In genomic region chr17:2401426-2402221, GRCh38 we compare ENCODE assay signal across 8 cellular contexts. TPM values are rescaled to one million over a fixed set of nuclear protein-coding genes. Genes with fewer than 3 reads are reported as not detected.
DNase-seq lines count a peak whose midpoint lies in the region; ATAC-seq and TF ChIP-seq lines count a peak whose summit lies in the region.

No MANE protein-coding gene starts in this region.

- H4K20me1 ChIP-seq in IMR-90 (ENCODE audit: insufficient read depth, low read length) (peaks cover 16% of the 10 kb centered on the region), OCI-LY7 (ENCODE audit: insufficient read depth, low read length) (no peaks in the 10 kb centered on the region)

- peak overlapping the region; percentile 93 for H3K27ac ChIP-seq in IMR-90 (ENCODE audit: insufficient read depth, low read length)
- H3K27ac ChIP-seq in OCI-LY7 (ENCODE audit: low read depth, low read length, poor library complexity, severe bottlenecking): peak overlapping the region; percentile 82

- peak overlapping the region; percentile 83 for H3K4me3 ChIP-seq in IMR-90 (ENCODE audit: insufficient read depth, low read depth, low read length)
- H3K4me3 ChIP-seq in OCI-LY7 (ENCODE audit: low read depth, low read length, poor library complexity, severe bottlenecking): peak overlapping the region; percentile 81
- H3K4me3 ChIP-seq in epithelial cell of esophagus (ENCODE audit: low read length): peak overlapping the region; percentile 75

- CTCF ChIA-PET in IMR-90 (lab: Yijun Ruan, JAX) (interaction anchor here (1.2 to 1.3 kb wide), 2 partner anchors 14 to 19 kb away, joined by 4 to 7 read pairs; no protein-coding TSS in a partner anchor), OCI-LY7 (lab: Charles Lee; ENCODE audit: unreplicated experiment) (interaction anchor here (0.6 kb wide), 4 partner anchors 214 to 1256 kb away, joined by 3 to 6 read pairs (median 4); no protein-coding TSS in a partner anchor)

- H3K9ac ChIP-seq in IMR-90 (ENCODE audit: low read depth, low read length): peak overlapping the region; percentile 81

- H2AFZ ChIP-seq in IMR-90 (replicated peaks; ENCODE audit: low read length, poor library complexity) (peak overlapping the region; percentile 97), OCI-LY7 (ENCODE audit: low read length) (peak overlapping the region; percentile 65; the same call in 1 of the 2 replicates)

- in situ Hi-C loops in Caki2 (cut with HindIII; ENCODE audit: low pct_unique_long_range_greater_than_20kb, low sequenced_read_pairs) (no loop called here), IMR-90 (cut with MboI; ENCODE audit: low sequenced_read_pairs) (no loop called here)

- BruUV-seq in IMR-90 (replicated peaks; lab: Mats Ljungman, UMichigan) (no TSS peak), OCI-LY7 (replicated peaks; lab: Mats Ljungman, UMichigan) (no TSS peak)

- no peaks in the 10 kb centered on the region for H3K9me2 ChIP-seq in OCI-LY7 (ENCODE audit: insufficient read depth, low read length)

- WGBS in IMR-90 (ENCODE audit: extremely low coverage in 2 of 2, insufficient read length in 1 of 2), 2 experiments: 1% methylated on average over 23 of the region's 72 CpGs; no CpG with 5 or more reads in 1 of the 2 experiments

- peak overlapping the region; percentile 97 for H4K91ac ChIP-seq in IMR-90 (ENCODE audit: insufficient read depth, low read depth, low read length)

- peak overlapping the region; percentile 97 for H3K4ac ChIP-seq in IMR-90 (ENCODE audit: low read depth, low read length)

- peaks cover 13 to 58% of the 10 kb centered on the region in 2 experiments; a peak in 3 of 4 replicates for H3K79me1 ChIP-seq in IMR-90 (ENCODE audit: low read depth in 1 of 2, low read length in 2 of 2)

- H3K79me2 ChIP-seq in OCI-LY7 (ENCODE audit: insufficient read depth, low read depth, low read length): no peaks in the 10 kb centered on the region

- peak overlapping the region; percentile 94 for H2BK20ac ChIP-seq in IMR-90 (ENCODE audit: low read depth, low read length)

- peak overlapping the region; percentile 94 for H2AK5ac ChIP-seq in IMR-90 (ENCODE audit: low read depth, low read length)

- H3K23ac ChIP-seq in IMR-90 (ENCODE audit: low read depth, low read length): peak overlapping the region; percentile 99

- TF ChIP-seq CTCF in IMR-90 (conservative IDR thresholded peaks at IDR 0.05; ENCODE audit: low read depth, low read length) (no peak), OCI-LY7 (conservative IDR thresholded peaks at IDR 0.05; ENCODE audit: low read length) (no peak), epithelial cell of esophagus (IDR thresholded peaks at IDR 0.05; ENCODE audit: insufficient read depth, low read depth, low read length, missing control alignments) (no peak)

- ATAC-seq in GM21526 (IDR thresholded peaks at IDR 0.05; ENCODE audit: low FRiP score, unreplicated experiment) (peak; percentile 38), IMR-90 (ENCODE audit: low read depth) (peak; percentile 53)

- dilution Hi-C loops in IMR-90 (cut with HindIII; ENCODE audit: low sequenced_read_pairs, unreplicated experiment): no loop called here

- H3K9me3 ChIP-seq in IMR-90 (ENCODE audit: control insufficient read depth, insufficient read depth, low read length) (no peaks in the 10 kb centered on the region), OCI-LY7 (ENCODE audit: low read length) (no peaks in the 10 kb centered on the region)

- peak overlapping the region; percentile 87 for H3K18ac ChIP-seq in IMR-90 (ENCODE audit: low read depth, low read length)

- H3K27me3 ChIP-seq in IMR-90 (ENCODE audit: control insufficient read depth, insufficient read depth, low read length): no peaks in the 10 kb centered on the region

- intact Hi-C loops in IMR-90 (cut with micrococcal nuclease): loop anchor here (1.0 kb wide), 2 partner anchors 9 to 19 kb away; no protein-coding TSS in a partner anchor
- intact Hi-C loops in OCI-LY7 (cut with micrococcal nuclease; ENCODE audit: unreplicated experiment): loop anchor here (1.0 to 5.0 kb wide), 6 partner anchors 9 to 684 kb away; partner anchors contain the start of genes PAFAH1B1, SGSM2 and TSR1

- peak overlapping the region; percentile 80 for H4K5ac ChIP-seq in IMR-90 (ENCODE audit: low read depth, low read length)

- peak overlapping the region; percentile 96 for H3K56ac ChIP-seq in IMR-90 (ENCODE audit: extremely low read depth, insufficient read depth, low read length)

- H3K14ac ChIP-seq in IMR-90 (replicated peaks; ENCODE audit: low read depth, low read length): peak overlapping the region; percentile 98

- H3K36me3 ChIP-seq in IMR-90 (ENCODE audit: control insufficient read depth, insufficient read depth, low read length): no peaks in the 10 kb centered on the region
- no peaks in the 10 kb centered on the region for H3K36me3 ChIP-seq in OCI-LY7 (ENCODE audit: insufficient read depth, low read length)

- DNase-seq in Caki2 (ENCODE audit: low read depth) (peak; percentile 98), IMR-90 (peak; percentile 99), OCI-LY7 (ENCODE audit: low spot score) (peak; percentile 99), activated T-cell treated with anti-CD3 and anti-CD28 coated beads for 48 hours (ENCODE audit: low read depth) (peak; percentile 98), epithelial cell of esophagus (ENCODE audit: low read depth) (peak; percentile 100), middle frontal gyrus (ENCODE audit: extremely low spot score, low spot score) (peak; percentile 98)
- peak; percentile 99 for DNase-seq in stimulated activated CD8-positive, alpha-beta memory T cell treated with anti-CD3 and anti-CD28 coated beads, Interleukin-2, amount 100 ng/mL, for 1 hour (ENCODE audit: low read depth in 2 of 2)

- TF ChIP-seq POLR2A in IMR-90 (IDR thresholded peaks at IDR 0.05; ENCODE audit: low read depth, low read length): peak; percentile 72

- H3K9me1 ChIP-seq in IMR-90 (ENCODE audit: insufficient read depth, low read length): peaks cover 41% of the 10 kb centered on the region

- TF ChIP-seq RAD21 in IMR-90 (IDR thresholded peaks at IDR 0.05; ENCODE audit: low read length): no peak

- peak overlapping the region; percentile 100; the same call in 2 of the 3 replicates for H2BK15ac ChIP-seq in IMR-90 (ENCODE audit: low read depth, low read length)

- peak overlapping the region; percentile 98 for H2BK120ac ChIP-seq in IMR-90 (ENCODE audit: low read depth, low read length)

- H3K4me2 ChIP-seq in IMR-90 (ENCODE audit: low read depth, low read length) (peak overlapping the region; percentile 91), OCI-LY7 (ENCODE audit: low read length) (peak overlapping the region; percentile 98)

- H4K8ac ChIP-seq in IMR-90 (ENCODE audit: low read depth in 2 of 2, low read length in 2 of 2): peak overlapping the region; percentile 43 to 96

- POLR2A ChIA-PET in IMR-90 (lab: Charles Lee; ENCODE audit: unreplicated experiment): interaction anchor here (0.6 to 0.9 kb wide), 3 partner anchors 9 to 194 kb away, joined by 3 to 4 read pairs (median 3); no protein-coding TSS in a partner anchor
- POLR2A ChIA-PET in OCI-LY7 (lab: Charles Lee): interaction anchor here (0.6 to 3.0 kb wide), 3 partner anchors 9 to 87 kb away, joined by 3 to 17 read pairs (median 3); no protein-coding TSS in a partner anchor

- H2BK5ac ChIP-seq in IMR-90 (ENCODE audit: low read depth, low read length, poor library complexity, severe bottlenecking): peak overlapping the region; percentile 95

- H2AK9ac ChIP-seq in IMR-90 (replicated peaks; ENCODE audit: low read depth, low read length, poor library complexity): peak overlapping the region; percentile 99

- H3K4me1 ChIP-seq in IMR-90 (ENCODE audit: control insufficient read depth, insufficient read depth, low read length) (peaks cover 42% of the 10 kb centered on the region), OCI-LY7 (ENCODE audit: insufficient read depth, low read length, poor library complexity, severe bottlenecking) (peaks cover 27% of the 10 kb centered on the region)

TF ChIP-seq in IMR-90, 13 proteins besides CTCF, POLR2A, EP300 and RAD21:
- TF ChIP-seq FOS (IDR thresholded peaks at IDR 0.05; ENCODE audit: low read depth, low read length) (no peak), ELK1 (IDR thresholded peaks at IDR 0.05; ENCODE audit: borderline replicate concordance, low read depth, low read length) (no peak), RFX5 (IDR thresholded peaks at IDR 0.05; ENCODE audit: low read depth, low read length) (peak; percentile 9; the same call in 1 of the 2 replicates), MXI1 (IDR thresholded peaks at IDR 0.05; ENCODE audit: borderline replicate concordance, low read depth, low read length) (peak; percentile 96), RCOR1 (IDR thresholded peaks at IDR 0.05; ENCODE audit: insufficient replicate concordance, low read length) (no peak), MAFK (IDR thresholded peaks at IDR 0.05; ENCODE audit: low read depth, low read length) (no peak), CEBPB (IDR thresholded peaks at IDR 0.05; ENCODE audit: low read depth, low read length) (peak; percentile 98), NFE2L2 (IDR thresholded peaks at IDR 0.05; ENCODE audit: low read depth, low read length) (no peak), USF2 (IDR thresholded peaks at IDR 0.05; ENCODE audit: low read depth, low read length) (peak; percentile 65), MAZ (IDR thresholded peaks at IDR 0.05; ENCODE audit: borderline replicate concordance, low read depth, low read length) (peak; percentile 91), BHLHE40 (IDR thresholded peaks at IDR 0.05; ENCODE audit: low read depth, low read length) (no peak)

RNA-seq across cellular contexts. Expression of gene MNT, which starts 0.8 kb away (rescaled TPM):
- 0.35 and 0.68 TPM in 2 replicates for total RNA-seq in Caki2 (2014; rRNA removed; shearing (Covaris generic); ENCODE audit: low replicate concordance)
- total RNA-seq in IMR-90 (2012; rRNA removed) (1.4 and 1.9 TPM in 2 replicates), OCI-LY7 (2022) (58.7 and 60.0 TPM in 2 replicates)
- polyA plus RNA-seq in IMR-90 (2012; rRNA removed): 8.3 and 9.4 TPM in 2 replicates
- polyA plus RNA-seq in IMR-90 (2012; cell fraction: cytosol; rRNA removed): 7.6 and 9.5 TPM in 2 replicates
- polyA plus RNA-seq in IMR-90 (2012; cell fraction: nucleus; rRNA removed; ENCODE audit: low replicate concordance): 48.6 and 60.0 TPM in 2 replicates
- 17.7 and 22.2 TPM in 2 replicates for total RNA-seq in OCI-LY7 (2014; rRNA removed; shearing (Covaris generic))

Comparison
In these comparisons a context has a peak if more than half of its experiments do, and no peak if none do; other contexts are left out.
1. Peak in every context shown above with its lines: DNase-seq, ATAC-seq, H3K4me3 ChIP-seq and H3K27ac ChIP-seq.